In genomic region chr13:40789275-40790231, GRCh38 we compare ENCODE assay signal across 8 cellular contexts. TPM values are rescaled to one million over a fixed set of nuclear protein-coding genes. Genes with fewer than 3 reads are reported as not detected.
A peak's percentile ranks its signal among the peaks of the same experiment; 100 is the strongest.
DNase-seq lines count a peak whose midpoint lies in the region; ATAC-seq and TF ChIP-seq lines count a peak whose summit lies in the region.

TSS of gene SLC25A15 (plus strand) at chr13:40789611. CDS start at chr13:40793227, 3,616 bp downstream.

- H3K4me2 ChIP-seq in MM.1S (ENCODE audit: low read depth, low read length): peak within 1 kb of the TSS; percentile 65

- H3F3A ChIP-seq in MM.1S (ENCODE audit: insufficient read depth, low read length): peaks cover 11% of the 10 kb centered on the region

- no peaks in the 10 kb centered on the region for H4K20me1 ChIP-seq in MM.1S (ENCODE audit: insufficient read depth, low read length)

- peak; percentile 96 to 97 for ATAC-seq in right cardiac atrium

- DNase-seq in HAP-1 (ENCODE audit: low spot score in 2 of 2) (peak; percentile 74 to 89), MM.1S (peak; percentile 75), T-helper 2 cell (peak; percentile 51 to 83 (median 66)), anterior cingulate cortex (lab: John Stamatoyannopoulos, UW) (peak in 50 of 58 donors; percentile 10 to 67 (median 38)), right cardiac atrium (peak; percentile 90 to 95 (median 94)), putamen (ENCODE audit: low spot score) (peak; percentile 53), OCI-M2 (lab: John Stamatoyannopoulos, UW; ENCODE audit: unreplicated experiment) (no peak)

- H3K27me3 ChIP-seq in HAP-1 (ENCODE audit: low read depth) (no peaks in the 10 kb centered on the region), MM.1S (replicated peaks; ENCODE audit: insufficient read depth, low read length) (no peaks in the 10 kb centered on the region), right cardiac atrium (ENCODE audit: control insufficient read depth, insufficient read depth) (no peaks in the 10 kb centered on the region)

- H3K36me3 ChIP-seq in HAP-1 (replicated peaks) (peaks cover 9% of the 10 kb centered on the region), MM.1S (replicated peaks; ENCODE audit: insufficient read depth, low read length) (no peaks in the 10 kb centered on the region)

- peak; percentile 46 for TF ChIP-seq CTCF in GM12874 (IDR thresholded peaks at IDR 0.05; ENCODE audit: insufficient read depth, low read depth, low read length)
- TF ChIP-seq CTCF in MM.1S (IDR thresholded peaks at IDR 0.05; ENCODE audit: low read length): 0 out of 2 replicates have a peak, but pooled peaks have one; percentile 10

- H3K9ac ChIP-seq in MM.1S (ENCODE audit: low read length): peak within 1 kb of the TSS; percentile 64

- peak within 1 kb of the TSS; percentile 81 for H2AFZ ChIP-seq in MM.1S (ENCODE audit: low read length)

- intact Hi-C loops in right cardiac atrium (cut with DNase I): loop anchor here in 1 of 4 donors (10.0 kb wide), 1 partner anchor 275 kb away; the partner anchor contains the start of gene WBP4

- in situ Hi-C loops in HAP-1 (cut with MboI; ENCODE audit: low sequenced_read_pairs): no loop called here

- WGBS in right cardiac atrium: 1% methylated on average over 105 of the region's 105 CpGs

- H3K9me3 ChIP-seq in HAP-1: no peaks in the 10 kb centered on the region
- H3K9me3 ChIP-seq in MM.1S (replicated peaks; ENCODE audit: insufficient read depth, low read length): no peaks in the 10 kb centered on the region
- no peaks in the 10 kb centered on the region for H3K9me3 ChIP-seq in right cardiac atrium (ENCODE audit: control insufficient read depth, low read length)

- H3K9me2 ChIP-seq in MM.1S (replicated peaks; ENCODE audit: insufficient read depth, low read length): no peaks in the 10 kb centered on the region

- H3K4me1 ChIP-seq in HAP-1 (no peaks in the 10 kb centered on the region), MM.1S (ENCODE audit: low read length) (peaks cover 22% of the 10 kb centered on the region), right cardiac atrium (ENCODE audit: control insufficient read depth, insufficient read depth, low read length) (peaks cover 2% of the 10 kb centered on the region)

- peaks cover 8% of the 10 kb centered on the region; the same call in 1 of the 2 replicates for H3K79me2 ChIP-seq in MM.1S (ENCODE audit: low read length)

- H3K27ac ChIP-seq in MM.1S (ENCODE audit: low read length) (peak within 1 kb of the TSS; percentile 43; the same call in 1 of the 2 replicates), right cardiac atrium (ENCODE audit: low read length) (peak within 1 kb of the TSS; percentile 74)

- peak within 1 kb of the TSS; percentile 45 for H3K4me3 ChIP-seq in HAP-1
- peak within 1 kb of the TSS; percentile 69 for H3K4me3 ChIP-seq in MM.1S (ENCODE audit: low read length)
- H3K4me3 ChIP-seq in right cardiac atrium (ENCODE audit: low read length): peak within 1 kb of the TSS; percentile 66

RNA-seq across cellular contexts. Expression of gene SLC25A15, which starts in this region (rescaled TPM):
- total RNA-seq in right cardiac atrium: 1 to 10 TPM; 3.4 to 5.7 (median 4.8) TPM
- 1.9 TPM for polyA plus RNA-seq in right cardiac atrium
